Comparison of ENCODE assay signal across 8 cellular contexts in the genomic region with DNA sequence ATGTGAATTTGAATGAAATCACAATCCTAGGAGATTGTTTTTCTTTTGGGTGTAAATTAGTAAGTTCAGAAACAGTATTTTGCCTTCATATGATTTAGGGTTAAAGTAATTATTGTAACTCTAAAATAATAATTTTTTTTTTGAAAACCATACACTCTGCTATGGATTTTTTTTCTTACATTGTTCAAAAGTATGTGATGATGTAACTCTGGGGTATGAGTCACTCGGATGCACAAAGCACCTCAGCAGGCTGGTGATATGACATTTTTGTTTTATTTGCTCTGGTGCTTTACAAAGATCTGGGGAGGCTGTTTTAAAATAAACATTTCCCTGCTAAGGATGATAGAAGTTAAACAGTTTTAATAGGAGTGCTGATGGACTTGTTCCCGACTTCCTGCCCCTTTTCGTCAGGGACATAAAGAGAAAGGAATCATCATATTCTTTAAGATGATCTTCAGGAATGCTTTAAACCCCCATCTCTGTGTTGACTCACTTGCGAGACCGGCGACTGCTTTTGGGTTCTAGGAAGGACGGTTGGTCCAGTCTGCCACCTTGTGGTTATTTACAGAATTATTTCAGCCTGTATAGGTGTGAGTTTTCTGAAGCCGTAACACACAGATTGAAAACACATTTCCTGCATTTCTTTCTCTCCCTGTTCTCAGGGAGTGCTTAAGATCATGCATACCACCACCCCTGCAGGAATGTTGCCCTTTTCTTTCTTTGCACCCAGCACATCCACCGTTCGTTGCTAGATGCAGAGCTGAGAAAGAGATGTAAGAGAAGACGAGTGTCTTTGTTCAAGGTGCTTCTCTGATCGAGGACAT.
DNase-seq lines count a peak whose midpoint lies in the region; ATAC-seq and TF ChIP-seq lines count a peak whose summit lies in the region.

No MANE protein-coding gene starts in this region.

- H3K4me3 ChIP-seq in lower leg skin (ENCODE audit: low read depth, poor library complexity, severe bottlenecking): no peak overlapping the region

- TF ChIP-seq CTCF in lower leg skin (IDR thresholded peaks at IDR 0.05): peak in 1 of 3 donors; percentile 76

- peaks cover 54% of the 10 kb centered on the region for H3K4me1 Mint-ChIP-seq in dendritic cell treated with granulocyte-macrophage colony-stimulating factor and Interleukin-4, amounts not matched to agents 40 ng/mL and 50 ng/mL, for 4 days (ENCODE audit: low read depth)

- intact Hi-C loops in dendritic cell treated with granulocyte-macrophage colony-stimulating factor and Interleukin-4, amounts not matched to agents 40 ng/mL and 50 ng/mL, for 4 days (cut with micrococcal nuclease): loop anchor here (1.0 to 10.0 kb wide), 3 partner anchors 71 to 445 kb away; no protein-coding TSS in a partner anchor
- intact Hi-C loops in lower leg skin (cut with DNase I; ENCODE audit: low total_unique reads): loop anchor here (10.0 kb wide), 1 partner anchor 451 kb away; the partner anchor contains the start of gene PPID

- ATAC-seq in GM18907 (IDR thresholded peaks at IDR 0.05; ENCODE audit: unreplicated experiment): peak; percentile 58
- peak; percentile 54 for ATAC-seq in HG03175 (IDR thresholded peaks at IDR 0.05; ENCODE audit: unreplicated experiment)

- no peak overlapping the region for H3K4me3 Mint-ChIP-seq in dendritic cell treated with granulocyte-macrophage colony-stimulating factor and Interleukin-4, amounts not matched to agents 40 ng/mL and 50 ng/mL, for 4 days

- no peaks in the 10 kb centered on the region for H3K9me3 Mint-ChIP-seq in dendritic cell treated with granulocyte-macrophage colony-stimulating factor and Interleukin-4, amounts not matched to agents 40 ng/mL and 50 ng/mL, for 4 days

- peak overlapping the region; percentile 20 for H3K27ac Mint-ChIP-seq in dendritic cell treated with granulocyte-macrophage colony-stimulating factor and Interleukin-4, amounts not matched to agents 40 ng/mL and 50 ng/mL, for 4 days

- no peaks in the 10 kb centered on the region for H3K36me3 Mint-ChIP-seq in dendritic cell treated with granulocyte-macrophage colony-stimulating factor and Interleukin-4, amounts not matched to agents 40 ng/mL and 50 ng/mL, for 4 days (ENCODE audit: low read depth)

- TF ChIP-seq POLR2A in lower leg skin (IDR thresholded peaks at IDR 0.05): no peak

- H3K27me3 Mint-ChIP-seq in dendritic cell treated with granulocyte-macrophage colony-stimulating factor and Interleukin-4, amounts not matched to agents 40 ng/mL and 50 ng/mL, for 4 days: no peaks in the 10 kb centered on the region

- 11 to 12% methylated on average over 12 of the region's 12 CpGs for WGBS in lower leg skin, 2 donors

- DNase-seq in Ammon's horn (ENCODE audit: low spot score) (peak; percentile 91), NCI-H345 treated with DMSO at 0.1 percent for 48 hours (lab: John Stamatoyannopoulos, UW; ENCODE audit: unreplicated experiment) (peak; percentile 39), lower leg skin (ENCODE audit: low spot score in 2 of 2) (peak; percentile 62 to 88)
- DNase-seq in activated CD4-positive, alpha-beta T cell treated with anti-CD3 and anti-CD28 coated beads for 1 hour: peak; percentile 39
- peak; percentile 22 to 33 (median 32) for DNase-seq in stimulated activated CD4-positive, alpha-beta T cell treated with anti-CD3 and anti-CD28 coated beads, TNF-alpha, amount 100 ng/mL, for 24 hours (ENCODE audit: low read depth in 3 of 3)

Comparison
In these comparisons a context has a peak if more than half of its experiments do, and no peak if none do; other contexts are left out.
1. DNase-seq: peak in every context shown above with its lines; median percentile 91 in Ammon's horn; 75 in lower leg skin; 39 in NCI-H345 treated with DMSO at 0.1 percent for 48 hours; 39 in activated CD4-positive, alpha-beta T cell treated with anti-CD3 and anti-CD28 coated beads for 1 hour; 32 in stimulated activated CD4-positive, alpha-beta T cell treated with anti-CD3 and anti-CD28 coated beads, TNF-alpha, amount 100 ng/mL, for 24 hours.